Comparison of ENCODE assay signal across 12 cellular contexts in genomic region chr4:184039963-184040383, GRCh38.
DNase-seq lines count a peak whose midpoint lies in the region; ATAC-seq, FAIRE-seq and TF ChIP-seq lines count a peak whose summit lies in the region.
"Had no signal": no experiment of that assay in that cellular context is flagged by ENCODE, and none has a peak within 500 bp of the region (broad histone marks: within the 10 kb centered on the region; RNA-seq: fewer than 3 reads in every experiment).

No MANE protein-coding gene starts in this region.

- no peak for TF ChIP-seq CTCF in keratinocyte (optimal IDR thresholded peaks at IDR 0.05 in 1 of 3, IDR thresholded peaks at IDR 0.05 in 1 of 3, conservative IDR thresholded peaks at IDR 0.05 in 1 of 3; ENCODE audit: extremely low read depth in 1 of 3, insufficient read depth in 2 of 3, low read length in 3 of 3)

- H3K4me2 ChIP-seq in keratinocyte (ENCODE audit: control insufficient read depth, extremely low read depth, insufficient read depth, low read depth, low read length), result peak overlapping the region; percentile 77

- no peaks in the 10 kb centered on the region for H3K36me3 ChIP-seq in keratinocyte (ENCODE audit: control insufficient read depth in 2 of 2, extremely low read depth in 1 of 2, insufficient read depth in 2 of 2, low read length in 2 of 2)

- no peaks in the 10 kb centered on the region for H3K9me3 Mint-ChIP-seq in activated CD4-positive, alpha-beta memory T cell treated with anti-CD3 and anti-CD28 coated beads for 36 hours
- H3K9me3 Mint-ChIP-seq in activated CD4-positive, alpha-beta memory T cell treated with anti-CD3 and anti-CD28 coated beads, Interleukin-2, amount 10 ng/mL, durations not matched to agents 7 days and 5 days, result no peaks in the 10 kb centered on the region
- H3K9me3 Mint-ChIP-seq in activated naive CD8-positive, alpha-beta T cell treated with anti-CD3 and anti-CD28 coated beads, Interleukin-2, amount 10 ng/mL, durations not matched to agents 7 days and 5 days, result peaks cover 1% of the 10 kb centered on the region
- peaks cover 0 to 3% of the 10 kb centered on the region in 2 donors for H3K9me3 Mint-ChIP-seq in stimulated activated naive B cell treated with anti-CD40 and anti-IgM and Interleukin-4, amounts not matched to agents 10 μg/mL and 1 μg/mL and 100 μg/mL, for 72 hours
- H3K9me3 Mint-ChIP-seq: natural killer cell treated with Interleukin-12 subunit alpha and Interleukin-12 subunit beta and Interleukin-15 and Interleukin-18, amount 100 ng/mL, for 72 hours had no signal

- H3K27me3 ChIP-seq in keratinocyte (ENCODE audit: control insufficient read depth, extremely low read depth, insufficient read depth, low read length), result peaks cover 27% of the 10 kb centered on the region

- H3K9me3 ChIP-seq in keratinocyte (ENCODE audit: control insufficient read depth, low read depth, low read length), result no peaks in the 10 kb centered on the region

- H3K27ac ChIP-seq in keratinocyte (ENCODE audit: control insufficient read depth, insufficient read depth, low read length), result no peak overlapping the region

- H3K27ac Mint-ChIP-seq in activated CD4-positive, alpha-beta memory T cell treated with anti-CD3 and anti-CD28 coated beads for 36 hours, result no peak overlapping the region
- H3K27ac Mint-ChIP-seq in activated CD4-positive, alpha-beta memory T cell treated with anti-CD3 and anti-CD28 coated beads, Interleukin-2, amount 10 ng/mL, durations not matched to agents 7 days and 5 days, result no peak overlapping the region
- H3K27ac Mint-ChIP-seq in activated naive CD8-positive, alpha-beta T cell treated with anti-CD3 and anti-CD28 coated beads, Interleukin-2, amount 10 ng/mL, durations not matched to agents 7 days and 5 days, result no peak overlapping the region
- H3K27ac Mint-ChIP-seq in stimulated activated naive B cell treated with anti-CD40 and anti-IgM and Interleukin-4, amounts not matched to agents 10 μg/mL and 1 μg/mL and 100 μg/mL, for 72 hours, result no peak overlapping the region
- H3K27ac Mint-ChIP-seq: natural killer cell treated with Interleukin-12 subunit alpha and Interleukin-12 subunit beta and Interleukin-15 and Interleukin-18, amount 100 ng/mL, for 72 hours had no signal

- DNase-seq in activated CD4-positive, alpha-beta memory T cell treated with anti-CD3 and anti-CD28 coated beads for 36 hours, result peak; percentile 28
- no peak for DNase-seq in activated CD4-positive, alpha-beta memory T cell treated with anti-CD3 and anti-CD28 coated beads, Interleukin-2, amount 10 ng/mL, durations not matched to agents 7 days and 5 days
- peak; percentile 45 for DNase-seq in activated naive CD8-positive, alpha-beta T cell treated with anti-CD3 and anti-CD28 coated beads, Interleukin-2, amount 10 ng/mL, durations not matched to agents 7 days and 5 days
- DNase-seq in keratinocyte (ENCODE audit: low read depth, low spot score) (no peak), HCEC 1CT (no peak)
- DNase-seq in stimulated activated naive B cell treated with anti-CD40 and anti-IgM and Interleukin-4, amounts not matched to agents 10 μg/mL and 1 μg/mL and 100 μg/mL, for 72 hours, result no peak
- DNase-seq: activated gamma-delta T cell, NCI-H2081 treated with DMSO at 0.1 percent for 48 hours, SW 1271 had no signal

- H3K9ac ChIP-seq in keratinocyte (ENCODE audit: control insufficient read depth, extremely low read depth, insufficient read depth, low read length), result no peak overlapping the region

- no peaks in the 10 kb centered on the region for H4K20me1 ChIP-seq in keratinocyte (ENCODE audit: control insufficient read depth, extremely low read depth, insufficient read depth, low read length)

- peak overlapping the region in 2 of 3 experiments; percentile 21 to 58 for H3K4me3 ChIP-seq in keratinocyte (ENCODE audit: control insufficient read depth in 2 of 3, extremely low read depth in 1 of 3, insufficient read depth in 2 of 3, low read depth in 1 of 3, low read length in 3 of 3)

- H3K79me2 ChIP-seq in keratinocyte (ENCODE audit: control insufficient read depth, insufficient read depth, low read length), result no peaks in the 10 kb centered on the region

- dilution Hi-C loops in keratinocyte (cut with MboI; ENCODE audit: extremely low pct_ligation_motif_present, low sequenced_read_pairs), result no loop called here

- no peaks in the 10 kb centered on the region for H3K36me3 Mint-ChIP-seq in activated CD4-positive, alpha-beta memory T cell treated with anti-CD3 and anti-CD28 coated beads for 36 hours
- H3K36me3 Mint-ChIP-seq in activated CD4-positive, alpha-beta memory T cell treated with anti-CD3 and anti-CD28 coated beads, Interleukin-2, amount 10 ng/mL, durations not matched to agents 7 days and 5 days (ENCODE audit: low read depth), result no peaks in the 10 kb centered on the region
- H3K36me3 Mint-ChIP-seq in activated naive CD8-positive, alpha-beta T cell treated with anti-CD3 and anti-CD28 coated beads, Interleukin-2, amount 10 ng/mL, durations not matched to agents 7 days and 5 days, result no peaks in the 10 kb centered on the region
- no peaks in the 10 kb centered on the region for H3K36me3 Mint-ChIP-seq in stimulated activated naive B cell treated with anti-CD40 and anti-IgM and Interleukin-4, amounts not matched to agents 10 μg/mL and 1 μg/mL and 100 μg/mL, for 72 hours
- H3K36me3 Mint-ChIP-seq: natural killer cell treated with Interleukin-12 subunit alpha and Interleukin-12 subunit beta and Interleukin-15 and Interleukin-18, amount 100 ng/mL, for 72 hours had no signal

- peaks cover 25% of the 10 kb centered on the region for H3K27me3 Mint-ChIP-seq in activated CD4-positive, alpha-beta memory T cell treated with anti-CD3 and anti-CD28 coated beads for 36 hours
- H3K27me3 Mint-ChIP-seq in activated CD4-positive, alpha-beta memory T cell treated with anti-CD3 and anti-CD28 coated beads, Interleukin-2, amount 10 ng/mL, durations not matched to agents 7 days and 5 days, result peaks cover 53% of the 10 kb centered on the region
- H3K27me3 Mint-ChIP-seq in activated naive CD8-positive, alpha-beta T cell treated with anti-CD3 and anti-CD28 coated beads, Interleukin-2, amount 10 ng/mL, durations not matched to agents 7 days and 5 days, result peaks cover 65% of the 10 kb centered on the region
- H3K27me3 Mint-ChIP-seq in stimulated activated naive B cell treated with anti-CD40 and anti-IgM and Interleukin-4, amounts not matched to agents 10 μg/mL and 1 μg/mL and 100 μg/mL, for 72 hours, result peaks cover 27 to 48% of the 10 kb centered on the region in 2 donors

- H2AFZ ChIP-seq in keratinocyte (ENCODE audit: control insufficient read depth, low read length), result peak overlapping the region; percentile 68

- POLR2A ChIA-PET in activated CD4-positive, alpha-beta memory T cell treated with anti-CD3 and anti-CD28 coated beads for 36 hours (lab: Charles Lee), result no interaction called here
- POLR2A ChIA-PET in activated CD4-positive, alpha-beta memory T cell treated with anti-CD3 and anti-CD28 coated beads, Interleukin-2, amount 10 ng/mL, durations not matched to agents 7 days and 5 days (lab: Charles Lee), result no interaction called here
- POLR2A ChIA-PET in activated naive CD8-positive, alpha-beta T cell treated with anti-CD3 and anti-CD28 coated beads, Interleukin-2, amount 10 ng/mL, durations not matched to agents 7 days and 5 days (lab: Charles Lee), result no interaction called here

- no peak for FAIRE-seq in keratinocyte (lab: Jason Lieb, UNC)

- H3K4me1 Mint-ChIP-seq in activated CD4-positive, alpha-beta memory T cell treated with anti-CD3 and anti-CD28 coated beads for 36 hours (ENCODE audit: low read depth), result peaks cover 3% of the 10 kb centered on the region
- H3K4me1 Mint-ChIP-seq in activated CD4-positive, alpha-beta memory T cell treated with anti-CD3 and anti-CD28 coated beads, Interleukin-2, amount 10 ng/mL, durations not matched to agents 7 days and 5 days, result peaks cover 3% of the 10 kb centered on the region
- H3K4me1 Mint-ChIP-seq in activated naive CD8-positive, alpha-beta T cell treated with anti-CD3 and anti-CD28 coated beads, Interleukin-2, amount 10 ng/mL, durations not matched to agents 7 days and 5 days, result peaks cover 3% of the 10 kb centered on the region
- peaks cover 3 to 9% of the 10 kb centered on the region in 2 donors for H3K4me1 Mint-ChIP-seq in stimulated activated naive B cell treated with anti-CD40 and anti-IgM and Interleukin-4, amounts not matched to agents 10 μg/mL and 1 μg/mL and 100 μg/mL, for 72 hours

- H3K4me3 Mint-ChIP-seq in activated CD4-positive, alpha-beta memory T cell treated with anti-CD3 and anti-CD28 coated beads for 36 hours, result peak overlapping the region; percentile 48
- H3K4me3 Mint-ChIP-seq in activated CD4-positive, alpha-beta memory T cell treated with anti-CD3 and anti-CD28 coated beads, Interleukin-2, amount 10 ng/mL, durations not matched to agents 7 days and 5 days, result no peak overlapping the region
- peak overlapping the region; percentile 68 for H3K4me3 Mint-ChIP-seq in activated naive CD8-positive, alpha-beta T cell treated with anti-CD3 and anti-CD28 coated beads, Interleukin-2, amount 10 ng/mL, durations not matched to agents 7 days and 5 days
- H3K4me3 Mint-ChIP-seq in stimulated activated naive B cell treated with anti-CD40 and anti-IgM and Interleukin-4, amounts not matched to agents 10 μg/mL and 1 μg/mL and 100 μg/mL, for 72 hours, result peak overlapping the region; percentile 64 to 70
- H3K4me3 Mint-ChIP-seq: natural killer cell treated with Interleukin-12 subunit alpha and Interleukin-12 subunit beta and Interleukin-15 and Interleukin-18, amount 100 ng/mL, for 72 hours had no signal

- CTCF ChIA-PET in activated CD4-positive, alpha-beta memory T cell treated with anti-CD3 and anti-CD28 coated beads for 36 hours (lab: Charles Lee), result no interaction called here
- CTCF ChIA-PET in activated CD4-positive, alpha-beta memory T cell treated with anti-CD3 and anti-CD28 coated beads, Interleukin-2, amount 10 ng/mL, durations not matched to agents 7 days and 5 days (lab: Charles Lee), result no interaction called here

- H3K9me1 ChIP-seq in keratinocyte (ENCODE audit: control insufficient read depth, extremely low read depth, insufficient read depth, low read length), result no peaks in the 10 kb centered on the region

- intact Hi-C loops in activated CD4-positive, alpha-beta memory T cell treated with anti-CD3 and anti-CD28 coated beads for 36 hours (cut with micrococcal nuclease), result no loop called here

- ATAC-seq in activated naive CD8-positive, alpha-beta T cell treated with anti-CD3 and anti-CD28 coated beads, Interleukin-2, amount 10 ng/mL, durations not matched to agents 7 days and 5 days (ENCODE audit: low read depth), result peak; percentile 94
- ATAC-seq in stimulated activated naive B cell treated with anti-CD40 and anti-IgM and Interleukin-4, amounts not matched to agents 10 μg/mL and 1 μg/mL and 100 μg/mL, for 72 hours (replicated peaks), result peak; percentile 73
- ATAC-seq in HG03280 (IDR thresholded peaks at IDR 0.05; ENCODE audit: unreplicated experiment), result no peak
- no peak for ATAC-seq in GM18861 (IDR thresholded peaks at IDR 0.05; ENCODE audit: unreplicated experiment)

- no peaks in the 10 kb centered on the region for H3K4me1 ChIP-seq in keratinocyte (ENCODE audit: control insufficient read depth, extremely low read depth, insufficient read depth, low read length)

Comparison
In these comparisons a context has a peak if more than half of its experiments do, and no peak if none do; other contexts are left out.
1. DNase-seq: peak in activated CD4-positive, alpha-beta memory T cell treated with anti-CD3 and anti-CD28 coated beads for 36 hours (single experiment) and activated naive CD8-positive, alpha-beta T cell treated with anti-CD3 and anti-CD28 coated beads, Interleukin-2, amount 10 ng/mL, durations not matched to agents 7 days and 5 days (single experiment); none in activated CD4-positive, alpha-beta memory T cell treated with anti-CD3 and anti-CD28 coated beads, Interleukin-2, amount 10 ng/mL, durations not matched to agents 7 days and 5 days (single experiment), keratinocyte (single experiment), stimulated activated naive B cell treated with anti-CD40 and anti-IgM and Interleukin-4, amounts not matched to agents 10 μg/mL and 1 μg/mL and 100 μg/mL, for 72 hours (single experiment) and HCEC 1CT (single experiment).
2. ATAC-seq: peak in activated naive CD8-positive, alpha-beta T cell treated with anti-CD3 and anti-CD28 coated beads, Interleukin-2, amount 10 ng/mL, durations not matched to agents 7 days and 5 days (single experiment) and stimulated activated naive B cell treated with anti-CD40 and anti-IgM and Interleukin-4, amounts not matched to agents 10 μg/mL and 1 μg/mL and 100 μg/mL, for 72 hours (2 of 2); none in HG03280 (single experiment) and GM18861 (single experiment).